ENCODE assay signal across 21 cellular contexts in genomic region chr4:17635056-17635455, GRCh38.
"Had no signal": no experiment of that assay in that cellular context is flagged by ENCODE, and none has a peak within 500 bp of the region (broad histone marks: within the 10 kb centered on the region; RNA-seq: fewer than 3 reads in every experiment).

No MANE protein-coding gene starts in this region.

- H3K9me3 Mint-ChIP-seq: activated B cell treated with CpG ODN at 0.5 μM for 24 hours, endodermal cell, nephron progenitor cell had no signal

- H3K27me3 Mint-ChIP-seq: activated B cell treated with CpG ODN at 0.5 μM for 24 hours; activated CD4-positive, alpha-beta T cell treated with anti-CD3 and anti-CD28 coated beads for 36 hours had no signal

- H3K4me1 ChIP-seq: sigmoid colon, upper lobe of right lung had no signal

- H3K4me3 Mint-ChIP-seq: activated B cell treated with CpG ODN at 0.5 μM for 24 hours; activated CD4-positive, alpha-beta T cell treated with anti-CD3 and anti-CD28 coated beads for 36 hours; endodermal cell; nephron progenitor cell had no signal

- H3K4me1 Mint-ChIP-seq: activated CD4-positive, alpha-beta T cell treated with anti-CD3 and anti-CD28 coated beads for 36 hours; endodermal cell; nephron progenitor cell had no signal

- ATAC-seq: activated CD4-positive, alpha-beta T cell treated with anti-CD3 and anti-CD28 coated beads for 36 hours; heart left ventricle; left cardiac atrium; stimulated activated naive CD8-positive, alpha-beta T cell treated with anti-CD3 and anti-CD28 coated beads, Interleukin-15, Interleukin-2, amounts not matched to agents 100 U/mL and 50 U/mL, for 24 hours; upper lobe of right lung had no signal

- H3K4me3 ChIP-seq: heart left ventricle, sigmoid colon, smooth muscle cell, upper lobe of right lung had no signal

- H3K9me3 ChIP-seq: heart left ventricle, sigmoid colon, SK-N-SH, upper lobe of right lung had no signal

- H3K27ac Mint-ChIP-seq: activated CD4-positive, alpha-beta T cell treated with anti-CD3 and anti-CD28 coated beads for 36 hours; endodermal cell had no signal

- H3K4me2 ChIP-seq: SK-N-SH, smooth muscle cell had no signal

- H3K27me3 ChIP-seq: heart left ventricle, sigmoid colon, upper lobe of right lung had no signal

- DNase-seq: activated B cell treated with CpG ODN at 0.5 μM for 24 hours; activated CD4-positive, alpha-beta T cell treated with anti-CD3 and anti-CD28 coated beads for 36 hours; activated CD4-positive, alpha-beta T cell treated with anti-CD3 and anti-CD28 coated beads, Interleukin-2, amount 50 U/mL, for 4 hours; amygdala; cortex of kidney; endodermal cell; heart left ventricle; islet precursor cell; left cardiac atrium; mesenchymal stem cell; nephron progenitor cell; nucleus accumbens; posterior cingulate gyrus; sigmoid colon; SK-N-SH; stimulated activated CD4-positive, alpha-beta T cell treated with anti-CD3 and anti-CD28 coated beads, Interleukin-15, amount 100 ng/mL, for 24 hours; stimulated activated naive CD8-positive, alpha-beta T cell treated with anti-CD3 and anti-CD28 coated beads, Interleukin-15, Interleukin-2, amounts not matched to agents 100 U/mL and 50 U/mL, for 24 hours; T1000; upper lobe of right lung had no signal

- H3K27ac ChIP-seq: epithelial cell of prostate, heart left ventricle, sigmoid colon, upper lobe of right lung had no signal
